ENCODE assay signal across 8 cellular contexts in genomic region chr20:36064661-36065426, GRCh38.
DNase-seq lines count a peak whose midpoint lies in the region; ATAC-seq and TF ChIP-seq lines count a peak whose summit lies in the region.

No MANE protein-coding gene starts in this region.

- BruUV-seq in Calu3 (replicated peaks; lab: Mats Ljungman, UMichigan): TSS peak; percentile 47

- TF ChIP-seq CTCF in Calu3 (IDR thresholded peaks at IDR 0.05; ENCODE audit: unreplicated experiment): no peak

- DNase-seq in Calu3 (peak; percentile 100), HuH-7.5 (ENCODE audit: low spot score) (peak; percentile 87), OCI-M1 (lab: John Stamatoyannopoulos, UW) (peak; percentile 94), myocyte (ENCODE audit: low read depth) (peak; percentile 97)
- DNase-seq in activated T-cell treated with anti-CD3 and anti-CD28 coated beads, Interleukin-2, amount 50 U/mL, for 4 hours: peak; percentile 94
- DNase-seq in stimulated activated CD8-positive, alpha-beta memory T cell treated with anti-CD3 and anti-CD28 coated beads, Interleukin-7, amount 100 ng/mL, for 24 hours (ENCODE audit: low read depth): peak; percentile 91

- CTCF ChIA-PET in Calu3 (lab: Charles Lee): interaction anchor here (0.6 to 3.4 kb wide), 12 partner anchors 11 to 138 kb away, joined by 3 to 21 read pairs (median 6); no protein-coding TSS in a partner anchor

- peaks cover 23% of the 10 kb centered on the region for H3K36me3 Mint-ChIP-seq in Calu3 (ENCODE audit: insufficient read depth, unreplicated experiment)
- no peaks in the 10 kb centered on the region for H3K36me3 Mint-ChIP-seq in activated T-cell treated with anti-CD3 and anti-CD28 coated beads, Interleukin-2, amount 50 U/mL, for 4 hours (ENCODE audit: insufficient read depth)

- intact Hi-C loops in Calu3 (cut with micrococcal nuclease; ENCODE audit: unreplicated experiment): loop anchor here (2.0 kb wide), 1 partner anchor 18 kb away; no protein-coding TSS in a partner anchor

- peak overlapping the region; percentile 95 for H3K4me3 Mint-ChIP-seq in Calu3 (ENCODE audit: low read depth, unreplicated experiment)
- H3K4me3 Mint-ChIP-seq in activated T-cell treated with anti-CD3 and anti-CD28 coated beads, Interleukin-2, amount 50 U/mL, for 4 hours: peak overlapping the region; percentile 84

- peaks cover 35% of the 10 kb centered on the region for H3K4me1 Mint-ChIP-seq in Calu3 (ENCODE audit: low read depth, unreplicated experiment)
- peaks cover 1% of the 10 kb centered on the region for H3K4me1 Mint-ChIP-seq in activated T-cell treated with anti-CD3 and anti-CD28 coated beads, Interleukin-2, amount 50 U/mL, for 4 hours (ENCODE audit: low read depth)

- H3K27me3 Mint-ChIP-seq in Calu3 (ENCODE audit: unreplicated experiment): no peaks in the 10 kb centered on the region
- H3K27me3 Mint-ChIP-seq in activated T-cell treated with anti-CD3 and anti-CD28 coated beads, Interleukin-2, amount 50 U/mL, for 4 hours (ENCODE audit: low read depth): peaks cover 2% of the 10 kb centered on the region

- H3K9me3 Mint-ChIP-seq in Calu3 (ENCODE audit: low read depth, unreplicated experiment): peaks cover 3% of the 10 kb centered on the region
- no peaks in the 10 kb centered on the region for H3K9me3 Mint-ChIP-seq in activated T-cell treated with anti-CD3 and anti-CD28 coated beads, Interleukin-2, amount 50 U/mL, for 4 hours

- peak overlapping the region; percentile 91 for H3K27ac Mint-ChIP-seq in Calu3 (ENCODE audit: unreplicated experiment)

- ATAC-seq in GM21447 (IDR thresholded peaks at IDR 0.05; ENCODE audit: unreplicated experiment): peak; percentile 91
- ATAC-seq in activated T-cell treated with anti-CD3 and anti-CD28 coated beads, Interleukin-2, amount 50 U/mL, for 4 hours: peak; percentile 98
- peak; percentile 95 for ATAC-seq in esophagus mucosa

Comparison
In these comparisons a context has a peak if more than half of its experiments do, and no peak if none do; other contexts are left out.
1. Peak in every context shown above with its lines: DNase-seq and ATAC-seq.